Comparison of ENCODE assay signal across 1 cellular context in the genomic region with DNA sequence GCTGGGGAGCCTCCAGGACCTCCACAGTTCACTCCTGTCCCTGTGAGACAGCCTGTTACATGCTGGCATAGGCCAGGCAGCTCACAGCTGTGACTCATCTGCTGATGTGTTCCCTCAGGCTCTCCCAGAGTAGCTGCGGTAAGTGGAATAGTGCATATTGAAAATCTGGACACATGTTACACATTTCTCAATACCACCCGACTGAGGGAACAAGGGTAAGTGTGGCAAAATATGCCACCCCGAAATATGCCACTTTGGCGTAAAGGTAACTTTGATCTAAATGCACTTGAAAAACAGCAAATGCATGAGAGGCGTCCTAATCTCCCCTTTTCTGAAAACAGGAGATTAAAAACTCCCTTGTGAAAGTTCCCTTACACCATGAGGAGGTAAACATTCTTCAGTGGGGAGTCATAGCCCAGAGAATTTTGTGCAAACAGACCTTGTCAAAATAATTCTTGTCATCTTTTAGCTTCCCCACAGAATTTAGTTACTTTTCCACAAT.
A peak's percentile ranks its signal among the peaks of the same experiment; 100 is the strongest.
TF ChIP-seq lines count a peak whose summit lies in the region.

No MANE protein-coding gene starts in this region.

TF ChIP-seq in A549, 52 proteins besides CTCF, POLR2A, EP300 and RAD21 (continued from another document):
- TF ChIP-seq MAFK (IDR thresholded peaks at IDR 0.05; ENCODE audit: partially characterized antibody) (peak; percentile 26), JUN (IDR thresholded peaks at IDR 0.05) (peak; percentile 83 to 92), HDAC2 (IDR thresholded peaks at IDR 0.05) (no peak), SMC3 (IDR thresholded peaks at IDR 0.05) (no peak; the same call in 1 of the 3 replicates), NPAS2 (CRISPR knock-in tag; IDR thresholded peaks at IDR 0.05; ENCODE audit: borderline replicate concordance) (no peak), GATA3 (IDR thresholded peaks at IDR 0.05; ENCODE audit: borderline replicate concordance) (peak; percentile 75)
- TF ChIP-seq, protein P1, sequence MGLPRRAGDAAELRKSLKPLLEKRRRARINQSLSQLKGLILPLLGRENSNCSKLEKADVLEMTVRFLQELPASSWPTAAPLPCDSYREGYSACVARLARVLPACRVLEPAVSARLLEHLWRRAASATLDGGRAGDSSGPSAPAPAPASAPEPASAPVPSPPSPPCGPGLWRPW (IDR thresholded peaks at IDR 0.05): no peak
- TF ChIP-seq, protein P2, sequence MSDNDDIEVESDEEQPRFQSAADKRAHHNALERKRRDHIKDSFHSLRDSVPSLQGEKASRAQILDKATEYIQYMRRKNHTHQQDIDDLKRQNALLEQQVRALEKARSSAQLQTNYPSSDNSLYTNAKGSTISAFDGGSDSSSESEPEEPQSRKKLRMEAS (IDR thresholded peaks at IDR 0.05): peak; percentile 85
- TF ChIP-seq, protein P3, sequence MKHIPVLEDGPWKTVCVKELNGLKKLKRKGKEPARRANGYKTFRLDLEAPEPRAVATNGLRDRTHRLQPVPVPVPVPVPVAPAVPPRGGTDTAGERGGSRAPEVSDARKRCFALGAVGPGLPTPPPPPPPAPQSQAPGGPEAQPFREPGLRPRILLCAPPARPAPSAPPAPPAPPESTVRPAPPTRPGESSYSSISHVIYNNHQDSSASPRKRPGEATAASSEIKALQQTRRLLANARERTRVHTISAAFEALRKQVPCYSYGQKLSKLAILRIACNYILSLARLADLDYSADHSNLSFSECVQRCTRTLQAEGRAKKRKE (CRISPR knock-in tag; IDR thresholded peaks at IDR 0.05; ENCODE audit: low read depth): 0 out of 2 replicates have a peak, but pooled peaks have one; percentile 24
TF ChIP-seq in A549: peak in this region for 10.
